ENCODE assay signal across 27 cellular contexts in the genomic region with DNA sequence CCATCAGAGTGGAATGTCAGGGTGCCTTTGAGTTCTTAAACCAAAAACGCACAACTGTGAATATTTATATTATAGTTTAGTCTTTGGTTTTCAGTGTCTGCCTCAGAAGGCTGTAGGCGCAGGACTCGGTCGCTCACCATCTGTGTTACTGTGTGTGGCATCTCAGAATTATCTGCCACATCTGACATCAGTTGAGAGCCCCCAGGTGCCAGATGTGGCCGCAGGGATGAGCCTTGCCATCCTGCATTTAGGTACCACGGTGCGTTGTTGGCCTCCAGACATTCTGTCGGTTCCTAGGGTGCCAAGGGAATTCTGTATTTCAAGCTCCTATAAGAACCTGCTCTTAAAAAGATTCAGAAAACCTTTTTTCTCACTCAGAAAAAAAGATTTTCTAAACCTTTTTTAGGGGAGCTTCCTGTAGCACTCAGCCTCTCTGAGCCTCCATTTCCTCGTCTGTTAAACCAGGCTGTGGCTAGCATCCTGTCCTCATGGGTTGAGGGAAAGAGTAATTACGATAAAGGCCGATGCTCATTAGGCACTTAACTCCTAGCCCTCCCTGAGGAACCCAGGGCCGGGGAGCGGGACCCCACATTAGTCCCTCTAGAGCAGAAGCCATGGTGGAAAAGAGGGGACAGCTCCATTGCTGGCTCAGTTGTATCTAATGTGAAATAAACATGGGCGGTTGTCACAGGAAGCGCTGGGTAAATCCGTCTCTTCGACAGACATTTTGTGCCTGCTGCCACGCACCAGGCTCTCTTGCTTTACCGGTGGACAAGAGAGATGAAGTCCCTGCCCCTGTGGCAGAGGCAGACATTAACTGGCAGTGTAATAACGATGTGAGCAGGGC.
A peak's percentile ranks its signal among the peaks of the same experiment; 100 is the strongest.
DNase-seq lines count a peak whose midpoint lies in the region; ATAC-seq, FAIRE-seq and TF ChIP-seq lines count a peak whose summit lies in the region.
"Had no signal": no experiment of that assay in that cellular context is flagged by ENCODE, and none has a peak within 500 bp of the region (broad histone marks: within the 10 kb centered on the region; RNA-seq: fewer than 3 reads in every experiment).

No MANE protein-coding gene starts in this region.

- H3K27me3 ChIP-seq in naive thymus-derived CD4-positive, alpha-beta T cell (ENCODE audit: control insufficient read depth in 2 of 2, insufficient read depth in 2 of 2, low read length in 2 of 2) = no peaks in the 10 kb centered on the region
- no peaks in the 10 kb centered on the region for H3K27me3 ChIP-seq in GM23248 (replicated peaks; ENCODE audit: insufficient read depth)
- H3K27me3 ChIP-seq: esophagus squamous epithelium, transverse colon had no signal

- POLR2A ChIA-PET in activated CD8-positive, alpha-beta T cell treated with anti-CD3 and anti-CD28 coated beads for 36 hours (lab: Charles Lee) = interaction anchor here (0.6 to 1.2 kb wide), 4 partner anchors 11 to 134 kb away, joined by 3 read pairs; no protein-coding TSS in a partner anchor
- POLR2A ChIA-PET in naive thymus-derived CD4-positive, alpha-beta T cell (lab: Charles Lee) = interaction anchor here (1.3 to 2.3 kb wide), 3 partner anchors 39 to 71 kb away, joined by 3 to 14 read pairs (median 11); a partner anchor contains a TSS

- FAIRE-seq in GM19239 (lab: Jason Lieb, UNC) = no peak
- FAIRE-seq: frontal cortex, TTC549 had no signal

- no peaks in the 10 kb centered on the region for H3K9me2 ChIP-seq in GM23248 (ENCODE audit: insufficient read depth)

- H3F3A ChIP-seq in GM23248 (ENCODE audit: insufficient read depth) = no peaks in the 10 kb centered on the region

- no peak overlapping the region for H2AFZ ChIP-seq in GM23248

- H3K9me3 ChIP-seq in naive thymus-derived CD4-positive, alpha-beta T cell (ENCODE audit: control insufficient read depth in 2 of 3, low read length in 3 of 3) = no peaks in the 10 kb centered on the region
- no peaks in the 10 kb centered on the region for H3K9me3 ChIP-seq in GM23248 (ENCODE audit: low read depth)
- H3K9me3 ChIP-seq: esophagus squamous epithelium, transverse colon had no signal

- H3K9ac ChIP-seq in GM23248 = no peak overlapping the region

- ATAC-seq in stimulated activated naive CD8-positive, alpha-beta T cell treated with anti-CD3 and anti-CD28 coated beads, Interleukin-15, amount 100 ng/mL, for 72 hours = no peak
- no peak for ATAC-seq in stimulated activated naive CD8-positive, alpha-beta T cell treated with anti-CD3 and anti-CD28 coated beads, Interleukin-15, Interleukin-2, amounts not matched to agents 100 U/mL and 50 U/mL, for 24 hours
- ATAC-seq in activated CD8-positive, alpha-beta T cell treated with anti-CD3 and anti-CD28 coated beads for 36 hours = no peak
- no peak for ATAC-seq in naive thymus-derived CD4-positive, alpha-beta T cell
- ATAC-seq in HG02610 (IDR thresholded peaks at IDR 0.05; ENCODE audit: unreplicated experiment) = no peak
- ATAC-seq: activated CD8-positive, alpha-beta memory T cell treated with anti-CD3 and anti-CD28 coated beads, Interleukin-2, amount 10 ng/mL, durations not matched to agents 7 days and 5 days; HCT116; left colon had no signal

- H3K36me3 Mint-ChIP-seq in activated CD8-positive, alpha-beta T cell treated with anti-CD3 and anti-CD28 coated beads for 36 hours (ENCODE audit: low read depth) = peaks cover 26% of the 10 kb centered on the region
- H3K36me3 Mint-ChIP-seq in naive thymus-derived CD4-positive, alpha-beta T cell = peaks cover 11 to 74% (median 45%) of the 10 kb centered on the region in 5 donors

- WGBS in GM23248 (ENCODE audit: low coverage in 1 of 2, low lambda C conversion rate in 2 of 2, missing lambda C conversion rate in 2 of 2), 2 experiments = 92 to 95% methylated on average over 20 of the region's 20 CpGs

- H3K36me3 ChIP-seq in naive thymus-derived CD4-positive, alpha-beta T cell (ENCODE audit: control insufficient read depth in 2 of 3, insufficient read depth in 3 of 3, low read length in 3 of 3) = peaks cover 7 to 34% (median 10%) of the 10 kb centered on the region in 3 experiments
- peaks cover 14% of the 10 kb centered on the region; the same call in 1 of the 2 replicates for H3K36me3 ChIP-seq in GM23248 (ENCODE audit: low read depth)

- peak overlapping the region; percentile 31 for H3K27ac ChIP-seq in naive thymus-derived CD4-positive, alpha-beta T cell (ENCODE audit: low read depth, low read length)
- no peak overlapping the region for H3K27ac ChIP-seq in GM23248
- H3K27ac ChIP-seq: esophagus squamous epithelium, skin epidermis, transverse colon had no signal

- no peak for TF ChIP-seq CTCF in activated CD8-positive, alpha-beta T cell treated with anti-CD3 and anti-CD28 coated beads for 36 hours (IDR thresholded peaks at IDR 0.05)

- intact Hi-C loops in activated CD8-positive, alpha-beta T cell treated with anti-CD3 and anti-CD28 coated beads for 36 hours (cut with micrococcal nuclease) = no loop called here
- intact Hi-C loops in naive thymus-derived CD4-positive, alpha-beta T cell (cut with micrococcal nuclease) = loop anchor here in 1 of 2 donors (5.0 kb wide), 1 partner anchor 38 kb away; no protein-coding TSS in a partner anchor

- H3K4me3 Mint-ChIP-seq in stimulated activated naive CD8-positive, alpha-beta T cell treated with anti-CD3 and anti-CD28 coated beads, Interleukin-15, amount 100 ng/mL, for 72 hours = peak overlapping the region in 1 of 2 donors; percentile 15
- H3K4me3 Mint-ChIP-seq in activated CD8-positive, alpha-beta T cell treated with anti-CD3 and anti-CD28 coated beads for 36 hours = no peak overlapping the region
- peak overlapping the region in 2 of 10 donors; percentile 8 to 52 for H3K4me3 Mint-ChIP-seq in naive thymus-derived CD4-positive, alpha-beta T cell
- H3K4me3 Mint-ChIP-seq: activated CD8-positive, alpha-beta memory T cell treated with anti-CD3 and anti-CD28 coated beads, Interleukin-2, amount 10 ng/mL, durations not matched to agents 7 days and 5 days; dendritic cell treated with granulocyte-macrophage colony-stimulating factor and Interleukin-4, amounts not matched to agents 40 ng/mL and 50 ng/mL, for 4 days; memory B cell had no signal

- no peak overlapping the region for H3K4me3 ChIP-seq in naive thymus-derived CD4-positive, alpha-beta T cell (ENCODE audit: low read length)
- H3K4me3 ChIP-seq in GM23248 = no peak overlapping the region
- H3K4me3 ChIP-seq: esophagus squamous epithelium, skin epidermis, transverse colon had no signal

- H3K4me1 ChIP-seq in naive thymus-derived CD4-positive, alpha-beta T cell (ENCODE audit: control insufficient read depth in 2 of 2, insufficient read depth in 2 of 2, low read length in 2 of 2) = no peaks in the 10 kb centered on the region
- no peaks in the 10 kb centered on the region for H3K4me1 ChIP-seq in GM23248 (ENCODE audit: insufficient read depth)

- no peaks in the 10 kb centered on the region for H3K79me2 ChIP-seq in GM23248 (ENCODE audit: insufficient read depth)

- DNase-seq in stimulated activated naive CD8-positive, alpha-beta T cell treated with anti-CD3 and anti-CD28 coated beads, Interleukin-15, amount 100 ng/mL, for 72 hours = no peak
- no peak for DNase-seq in stimulated activated naive CD8-positive, alpha-beta T cell treated with anti-CD3 and anti-CD28 coated beads, Interleukin-15, Interleukin-2, amounts not matched to agents 100 U/mL and 50 U/mL, for 24 hours
- DNase-seq in activated CD8-positive, alpha-beta T cell treated with anti-CD3 and anti-CD28 coated beads for 36 hours = no peak
- DNase-seq in naive thymus-derived CD4-positive, alpha-beta T cell = peak in 4 of 9 donors; percentile 5 to 11 (median 9)
- DNase-seq in GM19239 (ENCODE audit: insufficient read length, low spot score) (no peak), GM23248 (no peak)
- DNase-seq: ACHN; activated CD4-positive, alpha-beta T cell treated with anti-CD3 and anti-CD28 coated beads for 1 hour; activated CD8-positive, alpha-beta memory T cell treated with anti-CD3 and anti-CD28 coated beads, Interleukin-2, amount 10 ng/mL, durations not matched to agents 7 days and 5 days; activated naive CD4-positive, alpha-beta T cell; activated T-cell treated with anti-CD3 and anti-CD28 coated beads, Interleukin-2, amount 50 U/mL, for 48 hours; aorta; Calu3; DND-41; esophagus squamous epithelium; left colon; NCI-H146; NCI-H446 treated with DMSO at 0.1 percent for 48 hours; RPMI8226; transverse colon had no signal

- H3K27ac Mint-ChIP-seq in stimulated activated naive CD8-positive, alpha-beta T cell treated with anti-CD3 and anti-CD28 coated beads, Interleukin-15, amount 100 ng/mL, for 72 hours = peak overlapping the region; percentile 88 to 92
- H3K27ac Mint-ChIP-seq in activated CD8-positive, alpha-beta T cell treated with anti-CD3 and anti-CD28 coated beads for 36 hours = peak overlapping the region; percentile 57
- peak overlapping the region; percentile 48 to 94 (median 86) for H3K27ac Mint-ChIP-seq in naive thymus-derived CD4-positive, alpha-beta T cell
- H3K27ac Mint-ChIP-seq: activated CD8-positive, alpha-beta memory T cell treated with anti-CD3 and anti-CD28 coated beads, Interleukin-2, amount 10 ng/mL, durations not matched to agents 7 days and 5 days; dendritic cell treated with granulocyte-macrophage colony-stimulating factor and Interleukin-4, amounts not matched to agents 40 ng/mL and 50 ng/mL, for 4 days; memory B cell had no signal

- H3K27me3 Mint-ChIP-seq in stimulated activated naive CD8-positive, alpha-beta T cell treated with anti-CD3 and anti-CD28 coated beads, Interleukin-15, amount 100 ng/mL, for 72 hours = no peaks in the 10 kb centered on the region
- no peaks in the 10 kb centered on the region for H3K27me3 Mint-ChIP-seq in activated CD8-positive, alpha-beta T cell treated with anti-CD3 and anti-CD28 coated beads for 36 hours
- no peaks in the 10 kb centered on the region for H3K27me3 Mint-ChIP-seq in naive thymus-derived CD4-positive, alpha-beta T cell
- H3K27me3 Mint-ChIP-seq: activated CD8-positive, alpha-beta memory T cell treated with anti-CD3 and anti-CD28 coated beads, Interleukin-2, amount 10 ng/mL, durations not matched to agents 7 days and 5 days; dendritic cell treated with granulocyte-macrophage colony-stimulating factor and Interleukin-4, amounts not matched to agents 40 ng/mL and 50 ng/mL, for 4 days; memory B cell had no signal

- CTCF ChIA-PET in activated CD8-positive, alpha-beta T cell treated with anti-CD3 and anti-CD28 coated beads for 36 hours (lab: Charles Lee) = no interaction called here
- CTCF ChIA-PET in naive thymus-derived CD4-positive, alpha-beta T cell (lab: Charles Lee) = interaction anchor here (0.7 to 1.0 kb wide), 2 partner anchors 102 to 682 kb away, joined by 3 to 4 read pairs; no protein-coding TSS in a partner anchor

- in situ Hi-C loops in GM23248 (cut with MboI) = no loop called here

- no peaks in the 10 kb centered on the region for H3K9me3 Mint-ChIP-seq in stimulated activated naive CD8-positive, alpha-beta T cell treated with anti-CD3 and anti-CD28 coated beads, Interleukin-15, amount 100 ng/mL, for 72 hours
- H3K9me3 Mint-ChIP-seq in activated CD8-positive, alpha-beta T cell treated with anti-CD3 and anti-CD28 coated beads for 36 hours = no peaks in the 10 kb centered on the region
- peaks cover 0 to 2% (median 0%) of the 10 kb centered on the region in 11 donors for H3K9me3 Mint-ChIP-seq in naive thymus-derived CD4-positive, alpha-beta T cell
- H3K9me3 Mint-ChIP-seq: dendritic cell treated with granulocyte-macrophage colony-stimulating factor and Interleukin-4, amounts not matched to agents 40 ng/mL and 50 ng/mL, for 4 days; memory B cell had no signal

- peaks cover 16% of the 10 kb centered on the region for H3K4me1 Mint-ChIP-seq in stimulated activated naive CD8-positive, alpha-beta T cell treated with anti-CD3 and anti-CD28 coated beads, Interleukin-15, amount 100 ng/mL, for 72 hours
- peaks cover 5% of the 10 kb centered on the region for H3K4me1 Mint-ChIP-seq in activated CD8-positive, alpha-beta T cell treated with anti-CD3 and anti-CD28 coated beads for 36 hours (ENCODE audit: low read depth)
- H3K4me1 Mint-ChIP-seq in naive thymus-derived CD4-positive, alpha-beta T cell = peaks cover 7 to 29% (median 21%) of the 10 kb centered on the region in 7 donors

- no peaks in the 10 kb centered on the region for H4K20me1 ChIP-seq in GM23248 (ENCODE audit: insufficient read depth)

- H3K4me2 ChIP-seq in GM23248 (ENCODE audit: unreplicated experiment) = no peak overlapping the region
